In genomic region chr1:117059678-117060440, GRCh38 we compare ENCODE assay signal across 8 cellular contexts. TPM values are rescaled to one million over a fixed set of nuclear protein-coding genes. Genes with fewer than 3 reads are reported as not detected.
A peak's percentile ranks its signal among the peaks of the same experiment; 100 is the strongest.
DNase-seq lines count a peak whose midpoint lies in the region; ATAC-seq and TF ChIP-seq lines count a peak whose summit lies in the region.

TTF2 (plus strand) TSS chr1:117060326; CDS start chr1:117060347, 21 bp downstream.

- peak; percentile 94 for ATAC-seq in GM19397 (IDR thresholded peaks at IDR 0.05; ENCODE audit: unreplicated experiment)
- peak; percentile 90 for ATAC-seq in HG03565 (IDR thresholded peaks at IDR 0.05; ENCODE audit: unreplicated experiment)
- ATAC-seq in right lobe of liver, result peak; percentile 98 to 100 (median 99)

- H3K4me1 ChIP-seq in duodenal mucosa (ENCODE audit: control insufficient read depth in 1 of 2, insufficient read depth in 2 of 2, low read length in 2 of 2) (peaks cover 12 to 13% of the 10 kb centered on the region in 2 donors), right lobe of liver (peaks cover 0 to 13% (median 0%) of the 10 kb centered on the region in 4 donors)

- DNase-seq in CD1c-positive myeloid dendritic cell (ENCODE audit: extremely low spot score) (peak; percentile 99), NCI-H748 treated with DMSO at 0.1 percent for 48 hours (lab: John Stamatoyannopoulos, UW) (peak; percentile 99), right lobe of liver (peak; percentile 89 to 95 (median 91))
- peak; percentile 79 to 96 for DNase-seq in activated CD4-positive, alpha-beta T cell treated with anti-CD3 and anti-CD28 coated beads, Interleukin-2, amount 50 U/mL, for 24 hours (ENCODE audit: low read depth in 1 of 2, low spot score in 1 of 2)
- DNase-seq in stimulated activated CD4-positive, alpha-beta T cell treated with anti-CD3 and anti-CD28 coated beads, Interleukin-4, amount 100 ng/mL, for 24 hours, result peak; percentile 96

- intact Hi-C loops in right lobe of liver (cut with DNase I), result no loop called here

- peak; percentile 21 to 34 (median 23) for TF ChIP-seq CTCF in right lobe of liver (IDR thresholded peaks at IDR 0.05)

- H3K4me3 ChIP-seq in duodenal mucosa (ENCODE audit: low read depth in 1 of 2, low read length in 2 of 2), result peak within 1 kb of the TSS; percentile 95 to 97
- H3K4me3 ChIP-seq in right lobe of liver, result peak within 1 kb of the TSS; percentile 71 to 86 (median 72)

- H3K36me3 ChIP-seq in duodenal mucosa (ENCODE audit: control insufficient read depth in 1 of 2, insufficient read depth in 2 of 2, low read length in 2 of 2) (no peaks in the 10 kb centered on the region), right lobe of liver (peaks cover 0 to 3% (median 0%) of the 10 kb centered on the region in 4 donors)

- peak within 1 kb of the TSS; percentile 48 for H3K27ac ChIP-seq in duodenal mucosa (ENCODE audit: low read depth, low read length)
- H3K27ac ChIP-seq in right lobe of liver, result peak within 1 kb of the TSS; percentile 6 to 37 (median 31)

- H3K27me3 ChIP-seq in duodenal mucosa (ENCODE audit: control insufficient read depth in 1 of 2, insufficient read depth in 2 of 2, low read length in 2 of 2), result no peaks in the 10 kb centered on the region
- no peaks in the 10 kb centered on the region for H3K27me3 ChIP-seq in right lobe of liver

- peak within 1 kb of the TSS; percentile 86 to 92 for H3K9ac ChIP-seq in duodenal mucosa (ENCODE audit: low read depth in 1 of 2, low read length in 2 of 2)

- TF ChIP-seq POLR2A in right lobe of liver (IDR thresholded peaks at IDR 0.05), result no peak

- WGBS in right lobe of liver (ENCODE audit: insufficient coverage, low coverage, low lambda C conversion rate, missing lambda C conversion rate), result under 1% methylated on average over 30 of the region's 48 CpGs

- H3K9me3 ChIP-seq in duodenal mucosa (ENCODE audit: control insufficient read depth in 1 of 2, low read length in 2 of 2) (no peaks in the 10 kb centered on the region), right lobe of liver (no peaks in the 10 kb centered on the region)

RNA-seq across cellular contexts. Expression of gene TTF2, which starts in this region (rescaled TPM):
- 1 to 10 TPM; 2.3 to 6.0 (median 4.3) TPM for total RNA-seq in right lobe of liver

Comparison
In these comparisons a context has a peak if more than half of its experiments do, and no peak if none do; other contexts are left out.
1. Peak in every context shown above with its lines: DNase-seq, ATAC-seq, H3K4me3 ChIP-seq and H3K27ac ChIP-seq.